1 cellular context compared by ENCODE assay signal in the genomic region with DNA sequence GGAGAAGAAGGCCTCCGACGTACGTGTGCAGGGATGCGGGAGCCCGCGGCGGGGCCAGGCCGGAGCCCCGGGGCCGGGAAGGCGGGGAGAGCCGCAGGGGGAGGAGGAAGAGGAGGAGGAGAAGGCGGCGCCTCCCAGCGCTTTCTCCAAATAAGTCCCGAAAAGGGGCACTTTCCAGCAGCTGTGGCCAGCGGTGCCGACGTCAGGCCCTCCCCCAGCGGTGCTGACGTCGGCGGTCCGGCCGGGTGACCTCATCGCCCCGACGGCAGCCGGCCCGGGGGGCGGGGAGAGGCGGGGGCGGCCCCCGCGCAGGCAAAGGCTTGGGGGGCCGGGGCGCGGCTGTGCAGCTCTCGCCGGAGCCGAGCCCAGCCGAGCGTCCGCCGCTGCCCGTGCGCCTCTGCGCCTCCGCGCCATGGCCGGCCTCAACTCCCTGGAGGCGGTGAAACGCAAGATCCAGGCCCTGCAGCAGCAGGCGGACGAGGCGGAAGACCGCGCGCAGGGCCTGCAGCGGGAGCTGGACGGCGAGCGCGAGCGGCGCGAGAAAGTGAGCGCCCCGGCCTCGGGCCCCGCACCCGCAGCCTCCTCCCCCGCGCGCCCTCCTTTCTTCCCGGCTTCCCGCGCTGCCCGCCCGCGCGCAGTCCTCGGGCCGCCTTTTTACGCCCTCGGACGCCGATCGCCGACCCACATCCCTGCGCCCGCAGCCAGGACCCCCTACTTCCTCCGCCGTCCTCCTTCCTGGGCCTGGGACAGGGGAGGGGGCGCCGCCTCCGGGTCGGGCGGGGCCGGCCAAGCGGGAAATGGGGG.
TF ChIP-seq lines count a peak whose summit lies in the region.

Gene TPM4, plus strand, starts transcription at position 342 of the 804 bp plus-strand sequence. Its CDS starts 71 bp downstream, at position 413.

TF ChIP-seq in HEK293, 187 proteins besides CTCF, POLR2A, EP300 and RAD21 (continued from another document and continues in another):
- TF ChIP-seq ZNF561 (tag by site-specific recombination; IDR thresholded peaks at IDR 0.05; ENCODE audit: borderline replicate concordance) (no peak), ZNF701 (tag by site-specific recombination; IDR thresholded peaks at IDR 0.05) (no peak), ZNF76 (tag by site-specific recombination; IDR thresholded peaks at IDR 0.05; ENCODE audit: borderline replicate concordance, low read depth) (peak; percentile 66; the same call in 1 of the 2 replicates), ZNF664 (tag by site-specific recombination; IDR thresholded peaks at IDR 0.05) (no peak), ZEB2 (tag by site-specific recombination; IDR thresholded peaks at IDR 0.05) (peak; percentile 41; the same call in 1 of the 2 replicates), RBAK (tag by site-specific recombination; IDR thresholded peaks at IDR 0.05) (no peak), ZNF398 (tag by site-specific recombination; IDR thresholded peaks at IDR 0.05) (peak; percentile 65), ZBTB48 (tag by site-specific recombination; IDR thresholded peaks at IDR 0.05) (no peak), ZNF391 (tag by site-specific recombination; IDR thresholded peaks at IDR 0.05; ENCODE audit: borderline replicate concordance, low read depth) (no peak), ZNF157 (tag by site-specific recombination; IDR thresholded peaks at IDR 0.05) (no peak), SCRT2 (tag by site-specific recombination; IDR thresholded peaks at IDR 0.05) (no peak), PRDM6 (tag by site-specific recombination; IDR thresholded peaks at IDR 0.05) (no peak), ZNF239 (tag by site-specific recombination; IDR thresholded peaks at IDR 0.05) (no peak), ZNF768 (tag by site-specific recombination; IDR thresholded peaks at IDR 0.05) (0 out of 2 replicates have a peak, but pooled peaks have one; percentile 17), ZNF366 (tag by site-specific recombination; conservative IDR thresholded peaks at IDR 0.05) (no peak; the same call in 1 of the 2 replicates), OVOL3 (tag by site-specific recombination; IDR thresholded peaks at IDR 0.05) (no peak), ZNF37A (tag by site-specific recombination; IDR thresholded peaks at IDR 0.05) (no peak), ZNF792 (tag by site-specific recombination; IDR thresholded peaks at IDR 0.05) (no peak), ZBTB21 (tag by site-specific recombination; IDR thresholded peaks at IDR 0.05) (peak; percentile 95), ZNF146 (tag by site-specific recombination; IDR thresholded peaks at IDR 0.05) (no peak), ZNF132 (tag by site-specific recombination; IDR thresholded peaks at IDR 0.05; ENCODE audit: borderline replicate concordance) (no peak), YY1 (tag by site-specific recombination; IDR thresholded peaks at IDR 0.05) (peak; percentile 65; the same call in 1 of the 2 replicates), MZF1 (tag by site-specific recombination; IDR thresholded peaks at IDR 0.05; ENCODE audit: borderline replicate concordance) (no peak), ZNF571 (tag by site-specific recombination; IDR thresholded peaks at IDR 0.05) (no peak), ZSCAN16 (tag by site-specific recombination; IDR thresholded peaks at IDR 0.05) (no peak), ZNF223 (tag by site-specific recombination; IDR thresholded peaks at IDR 0.05) (no peak), ZNF354C (tag by site-specific recombination; IDR thresholded peaks at IDR 0.05; ENCODE audit: borderline replicate concordance, low read depth) (no peak), ZNF175 (tag by site-specific recombination; IDR thresholded peaks at IDR 0.05) (no peak), ZNF211 (tag by site-specific recombination; IDR thresholded peaks at IDR 0.05; ENCODE audit: low read depth) (no peak), ZNF747 (tag by site-specific recombination; IDR thresholded peaks at IDR 0.05) (no peak), ZNF544 (tag by site-specific recombination; IDR thresholded peaks at IDR 0.05) (no peak), KLF9 (tag by site-specific recombination; IDR thresholded peaks at IDR 0.05; ENCODE audit: low read depth) (0 out of 2 replicates have a peak, but pooled peaks have one; percentile 18), ZNF23 (tag by site-specific recombination; IDR thresholded peaks at IDR 0.05; ENCODE audit: borderline replicate concordance) (no peak), FEZF1 (tag by site-specific recombination; IDR thresholded peaks at IDR 0.05) (no peak), ZNF639 (tag by site-specific recombination; IDR thresholded peaks at IDR 0.05) (no peak), WT1 (tag by site-specific recombination; IDR thresholded peaks at IDR 0.05) (peak; percentile 68), REPIN1 (tag by site-specific recombination; IDR thresholded peaks at IDR 0.05; ENCODE audit: low read depth) (no peak), ZSCAN30 (tag by site-specific recombination; IDR thresholded peaks at IDR 0.05) (peak; percentile 71; the same call in 1 of the 2 replicates), ZNF785 (tag by site-specific recombination; IDR thresholded peaks at IDR 0.05) (no peak), ZNF433 (tag by site-specific recombination; IDR thresholded peaks at IDR 0.05; ENCODE audit: low read depth) (no peak), HIC1 (tag by site-specific recombination; IDR thresholded peaks at IDR 0.05) (peak; percentile 57; the same call in 1 of the 2 replicates), ZBTB10 (tag by site-specific recombination; IDR thresholded peaks at IDR 0.05) (no peak), ZNF394 (tag by site-specific recombination; IDR thresholded peaks at IDR 0.05; ENCODE audit: borderline replicate concordance) (peak; percentile 92; the same call in 1 of the 2 replicates), ZNF621 (tag by site-specific recombination; IDR thresholded peaks at IDR 0.05) (no peak), ZNF2 (tag by site-specific recombination; IDR thresholded peaks at IDR 0.05) (no peak), ZNF404 (tag by site-specific recombination; IDR thresholded peaks at IDR 0.05) (no peak), ZNF292 (tag by site-specific recombination; IDR thresholded peaks at IDR 0.05; ENCODE audit: borderline replicate concordance, low read depth) (no peak), ZNF624 (tag by site-specific recombination; IDR thresholded peaks at IDR 0.05) (no peak)
- TF ChIP-seq, protein P1, sequence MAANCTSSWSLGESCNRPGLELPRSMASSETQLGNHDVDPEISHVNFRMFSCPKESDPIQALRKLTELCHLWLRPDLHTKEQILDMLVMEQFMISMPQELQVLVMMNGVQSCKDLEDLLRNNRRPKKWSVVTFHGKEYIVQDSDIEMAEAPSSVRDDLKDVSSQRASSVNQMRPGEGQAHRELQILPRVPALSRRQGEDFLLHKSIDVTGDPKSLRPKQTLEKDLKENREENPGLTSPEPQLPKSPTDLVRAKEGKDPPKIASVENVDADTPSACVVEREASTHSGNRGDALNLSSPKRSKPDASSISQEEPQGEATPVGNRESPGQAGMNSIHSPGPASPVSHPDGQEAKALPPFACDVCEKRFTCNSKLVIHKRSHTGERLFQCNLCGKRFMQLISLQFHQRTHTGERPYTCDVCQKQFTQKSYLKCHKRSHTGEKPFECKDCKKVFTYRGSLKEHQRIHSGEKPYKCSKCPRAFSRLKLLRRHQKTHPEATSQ (tag by site-specific recombination; IDR thresholded peaks at IDR 0.05) = no peak
- TF ChIP-seq, protein P2, sequence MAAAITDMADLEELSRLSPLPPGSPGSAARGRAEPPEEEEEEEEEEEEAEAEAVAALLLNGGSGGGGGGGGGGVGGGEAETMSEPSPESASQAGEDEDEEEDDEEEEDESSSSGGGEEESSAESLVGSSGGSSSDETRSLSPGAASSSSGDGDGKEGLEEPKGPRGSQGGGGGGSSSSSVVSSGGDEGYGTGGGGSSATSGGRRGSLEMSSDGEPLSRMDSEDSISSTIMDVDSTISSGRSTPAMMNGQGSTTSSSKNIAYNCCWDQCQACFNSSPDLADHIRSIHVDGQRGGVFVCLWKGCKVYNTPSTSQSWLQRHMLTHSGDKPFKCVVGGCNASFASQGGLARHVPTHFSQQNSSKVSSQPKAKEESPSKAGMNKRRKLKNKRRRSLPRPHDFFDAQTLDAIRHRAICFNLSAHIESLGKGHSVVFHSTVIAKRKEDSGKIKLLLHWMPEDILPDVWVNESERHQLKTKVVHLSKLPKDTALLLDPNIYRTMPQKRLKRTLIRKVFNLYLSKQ (tag by site-specific recombination; IDR thresholded peaks at IDR 0.05; ENCODE audit: borderline replicate concordance) = no peak
- TF ChIP-seq, protein P3, sequence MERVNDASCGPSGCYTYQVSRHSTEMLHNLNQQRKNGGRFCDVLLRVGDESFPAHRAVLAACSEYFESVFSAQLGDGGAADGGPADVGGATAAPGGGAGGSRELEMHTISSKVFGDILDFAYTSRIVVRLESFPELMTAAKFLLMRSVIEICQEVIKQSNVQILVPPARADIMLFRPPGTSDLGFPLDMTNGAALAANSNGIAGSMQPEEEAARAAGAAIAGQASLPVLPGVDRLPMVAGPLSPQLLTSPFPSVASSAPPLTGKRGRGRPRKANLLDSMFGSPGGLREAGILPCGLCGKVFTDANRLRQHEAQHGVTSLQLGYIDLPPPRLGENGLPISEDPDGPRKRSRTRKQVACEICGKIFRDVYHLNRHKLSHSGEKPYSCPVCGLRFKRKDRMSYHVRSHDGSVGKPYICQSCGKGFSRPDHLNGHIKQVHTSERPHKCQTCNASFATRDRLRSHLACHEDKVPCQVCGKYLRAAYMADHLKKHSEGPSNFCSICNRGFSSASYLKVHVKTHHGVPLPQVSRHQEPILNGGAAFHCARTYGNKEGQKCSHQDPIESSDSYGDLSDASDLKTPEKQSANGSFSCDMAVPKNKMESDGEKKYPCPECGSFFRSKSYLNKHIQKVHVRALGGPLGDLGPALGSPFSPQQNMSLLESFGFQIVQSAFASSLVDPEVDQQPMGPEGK (tag by site-specific recombination; IDR thresholded peaks at IDR 0.05) = peak; percentile 85
